16 cellular contexts compared by ENCODE assay signal in the genomic region with DNA sequence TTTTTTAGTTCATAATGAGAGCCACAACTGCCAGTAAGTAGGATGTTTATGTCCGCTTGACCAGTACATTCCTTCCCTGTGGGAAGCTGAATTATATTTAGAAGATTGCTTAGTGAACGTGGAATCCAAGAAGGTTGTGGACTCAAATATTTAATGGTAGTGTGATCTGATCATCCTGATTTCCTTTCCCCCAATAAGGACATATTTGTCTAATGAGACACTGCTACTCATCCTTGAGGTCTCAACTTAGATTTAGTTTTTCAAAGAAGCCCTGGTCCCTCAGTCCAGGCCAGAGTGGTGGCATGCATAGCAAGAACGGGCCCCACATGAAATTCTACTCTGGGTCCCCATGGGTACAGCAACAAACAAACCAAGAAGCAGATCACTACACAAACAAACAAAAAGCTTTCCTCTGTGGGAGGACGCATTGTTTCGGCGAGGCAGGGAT.
A peak's percentile ranks its signal among the peaks of the same experiment; 100 is the strongest.
DNase-seq lines count a peak whose midpoint lies in the region; ATAC-seq, FAIRE-seq and TF ChIP-seq lines count a peak whose summit lies in the region.
"Had no signal": no experiment of that assay in that cellular context is flagged by ENCODE, and none has a peak within 500 bp of the region (broad histone marks: within the 10 kb centered on the region; RNA-seq: fewer than 3 reads in every experiment).

No MANE protein-coding gene starts in this region.

- H3K4me1 ChIP-seq in adipocyte (ENCODE audit: control insufficient read depth, insufficient read depth, low read length) (peaks cover 25% of the 10 kb centered on the region), cardiac muscle cell (ENCODE audit: low read depth) (no peaks in the 10 kb centered on the region), osteoblast (ENCODE audit: insufficient read depth, low read length) (peaks cover 50% of the 10 kb centered on the region)
- H3K4me1 ChIP-seq: colonic mucosa had no signal

- H3K27ac ChIP-seq in cardiac muscle cell (peak overlapping the region; percentile 19), osteoblast (ENCODE audit: low read depth, low read length) (peak overlapping the region; percentile 94)
- H3K27ac ChIP-seq: BLaER1 treated with 17β-estradiol and CSF1 and Interleukin-3, amounts not matched to agents 10 nM and 100 nM; colonic mucosa; foreskin keratinocyte; neutrophil had no signal

- no peak for ATAC-seq in activated naive CD4-positive, alpha-beta T cell treated with anti-CD3 and anti-CD28 coated beads, Interleukin-2, amount 50 U/mL, for 72 hours
- ATAC-seq: activated CD8-positive, alpha-beta T cell treated with anti-CD3 and anti-CD28 coated beads for 36 hours; foreskin keratinocyte; left colon; PC-3; T-helper 17 cell had no signal

- DNase-seq in EH (ENCODE audit: low read depth) = peak; percentile 97
- peak; percentile 50 for DNase-seq in adipocyte (ENCODE audit: low read depth)
- no peak for DNase-seq in cardiac muscle cell (ENCODE audit: low read depth in 1 of 2, low spot score in 1 of 2)
- DNase-seq in osteoblast (ENCODE audit: insufficient read length, low spot score, missing footprints) = peak; percentile 83
- no peak for DNase-seq in NCI-H345 treated with DMSO at 0.1 percent for 48 hours (lab: John Stamatoyannopoulos, UW; ENCODE audit: unreplicated experiment)
- no peak for DNase-seq in NOMO-1 treated with dmso at 0.1 percent for 144 hours (lab: John Stamatoyannopoulos, UW; ENCODE audit: unreplicated experiment)
- DNase-seq in activated naive CD4-positive, alpha-beta T cell treated with anti-CD3 and anti-CD28 coated beads, Interleukin-2, amount 50 U/mL, for 72 hours (ENCODE audit: low spot score in 2 of 2) = no peak
- no peak for DNase-seq in HTR-8/SVneo (ENCODE audit: insufficient read length, low spot score)
- DNase-seq: activated CD8-positive, alpha-beta T cell treated with anti-CD3 and anti-CD28 coated beads for 36 hours; colonic mucosa; foreskin keratinocyte; left colon; PC-3; T-helper 17 cell had no signal

- H3K9me3 ChIP-seq in adipocyte (ENCODE audit: control insufficient read depth, low read length) = no peaks in the 10 kb centered on the region
- H3K9me3 ChIP-seq in cardiac muscle cell (ENCODE audit: low read depth) = no peaks in the 10 kb centered on the region
- no peaks in the 10 kb centered on the region for H3K9me3 ChIP-seq in osteoblast (ENCODE audit: low read depth, low read length)
- H3K9me3 ChIP-seq: BLaER1 treated with 17β-estradiol and CSF1 and Interleukin-3, amounts not matched to agents 10 nM and 100 nM; colonic mucosa; neutrophil had no signal

- H2AFZ ChIP-seq in osteoblast (ENCODE audit: low read length) = peak overlapping the region; percentile 78

- peak overlapping the region; percentile 43 for H3K4me2 ChIP-seq in osteoblast (ENCODE audit: insufficient read depth, low read length)
- H3K4me2 ChIP-seq: BLaER1 treated with 17β-estradiol and CSF1 and Interleukin-3, amounts not matched to agents 10 nM and 100 nM had no signal

- H3K4me3 ChIP-seq in adipocyte (ENCODE audit: low read length) (no peak overlapping the region), cardiac muscle cell (no peak overlapping the region), osteoblast (ENCODE audit: insufficient read depth, low read length) (no peak overlapping the region)
- H3K4me3 ChIP-seq: BLaER1 treated with 17β-estradiol and CSF1 and Interleukin-3, amounts not matched to agents 10 nM and 100 nM; colonic mucosa had no signal

- TF ChIP-seq CTCF in cardiac muscle cell (IDR thresholded peaks at IDR 0.05; ENCODE audit: low read depth, low read length) = no peak
- no peak for TF ChIP-seq CTCF in osteoblast (IDR thresholded peaks at IDR 0.05; ENCODE audit: extremely low read depth, low read depth, low read length)

- peaks cover 13% of the 10 kb centered on the region for H3K36me3 ChIP-seq in adipocyte (ENCODE audit: control insufficient read depth, insufficient read depth, low read length, severe bottlenecking)
- peaks cover 8% of the 10 kb centered on the region for H3K36me3 ChIP-seq in cardiac muscle cell
- H3K36me3 ChIP-seq in osteoblast (ENCODE audit: insufficient read depth, low read length) = peaks cover 5% of the 10 kb centered on the region
- H3K36me3 ChIP-seq: colonic mucosa, neutrophil had no signal

- H3K27ac Mint-ChIP-seq in activated naive CD4-positive, alpha-beta T cell treated with anti-CD3 and anti-CD28 coated beads, Interleukin-2, amount 50 U/mL, for 72 hours = peak overlapping the region in 1 of 2 donors; percentile 17
- H3K27ac Mint-ChIP-seq: activated CD8-positive, alpha-beta T cell treated with anti-CD3 and anti-CD28 coated beads for 36 hours; T-helper 17 cell had no signal

- no peaks in the 10 kb centered on the region for H3K9me3 Mint-ChIP-seq in activated naive CD4-positive, alpha-beta T cell treated with anti-CD3 and anti-CD28 coated beads, Interleukin-2, amount 50 U/mL, for 72 hours
- H3K9me3 Mint-ChIP-seq: activated CD8-positive, alpha-beta T cell treated with anti-CD3 and anti-CD28 coated beads for 36 hours had no signal

- H3K27me3 ChIP-seq in adipocyte (replicated peaks; ENCODE audit: control insufficient read depth, insufficient read depth, low read length) = no peaks in the 10 kb centered on the region
- no peaks in the 10 kb centered on the region for H3K27me3 ChIP-seq in cardiac muscle cell
- no peaks in the 10 kb centered on the region for H3K27me3 ChIP-seq in osteoblast (ENCODE audit: insufficient read depth, low read length)
- H3K27me3 ChIP-seq: BLaER1 treated with 17β-estradiol and CSF1 and Interleukin-3, amounts not matched to agents 10 nM and 100 nM; colonic mucosa; foreskin keratinocyte; neutrophil had no signal

- H3K36me3 Mint-ChIP-seq in activated naive CD4-positive, alpha-beta T cell treated with anti-CD3 and anti-CD28 coated beads, Interleukin-2, amount 50 U/mL, for 72 hours = peaks cover 0 to 5% of the 10 kb centered on the region in 2 donors

- no peak for FAIRE-seq in HTR-8/SVneo (lab: Jason Lieb, UNC)

- peaks cover 10% of the 10 kb centered on the region for H3K79me2 ChIP-seq in osteoblast (ENCODE audit: insufficient read depth, low read length)

- H4K20me1 ChIP-seq in osteoblast (ENCODE audit: insufficient read depth, low read length) = no peaks in the 10 kb centered on the region
- H4K20me1 ChIP-seq: BLaER1 treated with 17β-estradiol and CSF1 and Interleukin-3, amounts not matched to agents 10 nM and 100 nM had no signal

- H3K9ac ChIP-seq in adipocyte (ENCODE audit: low read length) = no peak overlapping the region
- H3K9ac ChIP-seq: BLaER1 treated with 17β-estradiol and CSF1 and Interleukin-3, amounts not matched to agents 10 nM and 100 nM had no signal

Comparison
In these comparisons a context has a peak if more than half of its experiments do, and no peak if none do; other contexts are left out.
1. DNase-seq: peak in EH (single experiment), adipocyte (single experiment) and osteoblast (single experiment); none in cardiac muscle cell (0 of 2), NCI-H345 treated with DMSO at 0.1 percent for 48 hours (single experiment), NOMO-1 treated with dmso at 0.1 percent for 144 hours (single experiment), activated naive CD4-positive, alpha-beta T cell treated with anti-CD3 and anti-CD28 coated beads, Interleukin-2, amount 50 U/mL, for 72 hours (0 of 2) and HTR-8/SVneo (single experiment).